ENCODE assay signal across 8 cellular contexts in genomic region chr17:50953831-50954601, GRCh38.
DNase-seq lines count a peak whose midpoint lies in the region; ATAC-seq and TF ChIP-seq lines count a peak whose summit lies in the region.

No MANE protein-coding gene starts in this region.

- peak overlapping the region; percentile 15 for H3K4me3 Mint-ChIP-seq in Caco-2 (ENCODE audit: unreplicated experiment)

- no peak for TF ChIP-seq POLR2A in GM18505 (IDR thresholded peaks at IDR 0.05; ENCODE audit: borderline replicate concordance, extremely low read depth, insufficient read depth, insufficient read length)

- no peak overlapping the region for H3K9ac ChIP-seq in stomach smooth muscle (ENCODE audit: low read length in 2 of 2)

- no peaks in the 10 kb centered on the region for H3K9me3 Mint-ChIP-seq in Caco-2 (ENCODE audit: unreplicated experiment)

- peaks cover 7% of the 10 kb centered on the region for H3K36me3 Mint-ChIP-seq in Caco-2 (ENCODE audit: insufficient read depth, unreplicated experiment)

- H3K27me3 ChIP-seq in Caco-2 (replicated peaks; ENCODE audit: control insufficient read depth, insufficient read depth, low read length): no peaks in the 10 kb centered on the region
- H3K27me3 ChIP-seq in stomach smooth muscle (ENCODE audit: control insufficient read depth in 1 of 2, insufficient read depth in 2 of 2, low read length in 2 of 2): no peaks in the 10 kb centered on the region

- peak overlapping the region; percentile 23 for H3K27ac ChIP-seq in angular gyrus (ENCODE audit: low read depth, low read length)
- H3K27ac ChIP-seq in stomach smooth muscle (ENCODE audit: low read length): peak overlapping the region; percentile 62

- H3K36me3 ChIP-seq in Caco-2 (ENCODE audit: control insufficient read depth, insufficient read depth, low read length) (no peaks in the 10 kb centered on the region), stomach smooth muscle (ENCODE audit: control insufficient read depth in 2 of 2, insufficient read depth in 2 of 2, low read length in 2 of 2) (peaks cover 0 to 3% of the 10 kb centered on the region in 2 donors)

- H3K4me3 ChIP-seq in Caco-2 (ENCODE audit: low read depth, low read length): no peak overlapping the region
- no peak overlapping the region for H3K4me3 ChIP-seq in stomach smooth muscle (ENCODE audit: low read length in 2 of 2)

- intact Hi-C loops in Caco-2 (cut with micrococcal nuclease; ENCODE audit: unreplicated experiment): no loop called here

- BruUV-seq in Caco-2 (replicated peaks; lab: Mats Ljungman, UMichigan): no TSS peak

- H3K4me1 Mint-ChIP-seq in Caco-2 (ENCODE audit: low read depth, unreplicated experiment): peaks cover 19% of the 10 kb centered on the region

- H3K9me3 ChIP-seq in Caco-2: no peaks in the 10 kb centered on the region
- no peaks in the 10 kb centered on the region for H3K9me3 ChIP-seq in stomach smooth muscle (ENCODE audit: control insufficient read depth in 2 of 2, low read length in 2 of 2)

- TF ChIP-seq CTCF in Caco-2 (IDR thresholded peaks at IDR 0.05; ENCODE audit: insufficient read depth in 1 of 2, low read depth in 1 of 2, low read length in 1 of 2, severe bottlenecking in 1 of 2, unreplicated experiment in 1 of 2): no peak

- DNase-seq in Caco-2 (peak; percentile 66 to 86), NCI-H1417 treated with DMSO at 0.1 percent for 48 hours (lab: John Stamatoyannopoulos, UW) (peak; percentile 75), iPS DF 4.7 (ENCODE audit: extremely low read depth, low spot score) (peak; percentile 33)
- no peak for DNase-seq in stimulated activated CD4-positive, alpha-beta T cell treated with anti-CD3 and anti-CD28 coated beads, Interleukin-4, amount 100 ng/mL, for 1 hour

- no peaks in the 10 kb centered on the region for H3K27me3 Mint-ChIP-seq in Caco-2 (ENCODE audit: insufficient read depth, unreplicated experiment)

- H3K27ac Mint-ChIP-seq in Caco-2 (ENCODE audit: unreplicated experiment): peak overlapping the region; percentile 14

- CTCF ChIA-PET in Caco-2 (lab: Charles Lee): interaction anchor here (0.5 to 8.0 kb wide), 15 partner anchors 9 to 312 kb away, joined by 3 to 186 read pairs (median 4); partner anchors contain the start of gene TOB1

- ATAC-seq in GM19455 (IDR thresholded peaks at IDR 0.05; ENCODE audit: unreplicated experiment) (no peak), GM18505 (IDR thresholded peaks at IDR 0.05; ENCODE audit: unreplicated experiment) (no peak)

- POLR2A ChIA-PET in Caco-2 (lab: Charles Lee): interaction anchor here (0.7 to 2.6 kb wide), 3 partner anchors 86 to 102 kb away, joined by 4 to 14 read pairs (median 4); no protein-coding TSS in a partner anchor

- H3K4me1 ChIP-seq in Caco-2 (peaks cover 28% of the 10 kb centered on the region), stomach smooth muscle (ENCODE audit: control insufficient read depth, insufficient read depth, low read length) (peaks cover 53% of the 10 kb centered on the region)
